Comparison of ENCODE assay signal across 4 cellular contexts in the genomic region with DNA sequence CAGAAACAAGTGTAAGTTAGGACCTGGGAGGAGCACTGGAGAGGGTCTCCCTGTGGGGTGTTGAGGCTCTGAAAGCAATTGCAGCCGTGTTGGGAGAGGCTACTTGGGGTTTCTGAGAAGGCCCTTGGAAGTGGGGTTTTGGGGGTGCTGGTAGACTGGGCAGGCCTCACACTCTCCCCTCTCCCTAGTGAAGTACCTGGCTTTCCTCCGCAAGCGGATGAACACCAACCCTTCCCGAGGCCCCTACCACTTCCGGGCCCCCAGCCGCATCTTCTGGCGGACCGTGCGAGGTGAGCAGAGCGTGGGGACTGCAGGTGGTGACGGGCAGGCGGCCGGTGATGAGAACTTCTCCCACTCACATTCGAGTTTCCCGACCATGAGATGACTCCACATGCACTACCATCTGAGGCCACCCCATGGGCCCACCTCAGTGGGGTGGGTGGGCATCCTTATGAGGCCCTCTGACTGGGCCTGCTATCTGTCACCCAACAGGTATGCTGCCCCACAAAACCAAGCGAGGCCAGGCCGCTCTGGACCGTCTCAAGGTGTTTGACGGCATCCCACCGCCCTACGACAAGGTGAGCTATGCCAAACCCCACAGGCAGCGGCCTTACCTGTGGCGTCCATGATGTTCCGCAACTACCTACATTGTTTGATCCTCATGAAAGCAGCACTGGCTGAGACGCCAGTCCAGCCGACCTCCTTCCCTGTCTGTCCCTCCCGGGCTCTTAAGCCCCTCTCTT. TPM values are rescaled to one million over a fixed set of nuclear protein-coding genes. Genes with fewer than 3 reads are reported as not detected.
DNase-seq lines count a peak whose midpoint lies in the region; ATAC-seq and TF ChIP-seq lines count a peak whose summit lies in the region.

No MANE protein-coding gene starts in this region.

- H3K27me3 ChIP-seq in aorta (ENCODE audit: control insufficient read depth in 1 of 2, insufficient read depth in 2 of 2, low read length in 1 of 2): no peaks in the 10 kb centered on the region

- H3K4me3 ChIP-seq in HFF-Myc (replicated peaks; ENCODE audit: low read depth, low read length) (peak overlapping the region; percentile 100), fibroblast of mammary gland (ENCODE audit: control insufficient read depth, low read depth, low read length) (peak overlapping the region; percentile 100), aorta (ENCODE audit: low read length in 2 of 2) (no peak overlapping the region)

- intact Hi-C loops in aorta (cut with DNase I): loop anchor here in 1 of 2 donors (10.0 kb wide), 1 partner anchor 184 kb away; a partner anchor contains a TSS

- no peaks in the 10 kb centered on the region for H3K9me3 ChIP-seq in aorta (ENCODE audit: control insufficient read depth, low read length)

- H3K36me3 ChIP-seq in aorta (ENCODE audit: control insufficient read depth in 1 of 2, insufficient read depth in 2 of 2, low read length in 1 of 2): peaks cover 0 to 11% of the 10 kb centered on the region in 2 donors

- DNase-seq in HFF-Myc (ENCODE audit: extremely low read depth, low read depth) (no peak), fibroblast of mammary gland (ENCODE audit: low read depth) (no peak), aorta (no peak)

- TF ChIP-seq CTCF in HFF-Myc (IDR thresholded peaks at IDR 0.05; ENCODE audit: low read depth, low read length, missing control alignments): no peak
- no peak for TF ChIP-seq CTCF in fibroblast of mammary gland (conservative IDR thresholded peaks at IDR 0.05; ENCODE audit: control insufficient read depth, insufficient read depth, low read depth, low read length)

- no peaks in the 10 kb centered on the region for H3K4me1 ChIP-seq in aorta (ENCODE audit: control insufficient read depth in 1 of 2, insufficient read depth in 2 of 2, low read length in 2 of 2)

- ATAC-seq in aorta (ENCODE audit: low FRiP score): no peak
- ATAC-seq in GM21526 (IDR thresholded peaks at IDR 0.05; ENCODE audit: low FRiP score, unreplicated experiment): no peak

- 87 to 89% methylated on average over 22 to 27 of the region's 27 CpGs for WGBS in aorta, 2 donors

- H3K27ac ChIP-seq in aorta (ENCODE audit: low read depth in 1 of 2, low read length in 2 of 2): no peak overlapping the region

RNA-seq across cellular contexts. Expression of a gene that starts 3.0 kb away (rescaled TPM):
- 1,000 to 10,000 TPM; 1,716 to 1,917 TPM for total RNA-seq in aorta
- polyA plus RNA-seq in aorta: 1,000 to 10,000 TPM; 3,431 to 4,797 TPM

RNA-seq across cellular contexts. Expression of a gene that starts 5.8 kb away (rescaled TPM):
- 1,000 to 10,000 TPM; 1,366 to 1,509 TPM for total RNA-seq in aorta
- polyA plus RNA-seq in aorta: 1,000 to 10,000 TPM; 4,943 to 7,722 TPM

RNA-seq across cellular contexts. Expression of a gene that starts 16.4 kb away (rescaled TPM):
- 10 to 100 TPM in 1 of 2 donors, 1 to 10 TPM in 1; 6.3 to 17.6 TPM for total RNA-seq in aorta
- polyA plus RNA-seq in aorta: 10 to 100 TPM; 15.9 to 36.0 TPM

RNA-seq across cellular contexts. Expression of a gene that starts 22.0 kb away (rescaled TPM):
- 100 to 1,000 TPM; 204 to 287 TPM for total RNA-seq in aorta
- 100 to 1,000 TPM; 146 to 162 TPM for polyA plus RNA-seq in aorta

RNA-seq across cellular contexts. Expression of a gene that starts 37.3 kb away (rescaled TPM):
- total RNA-seq in aorta: 10 to 100 TPM; 82.6 to 90.2 TPM
- polyA plus RNA-seq in aorta: 100 to 1,000 TPM in 1 of 2 donors, 10 to 100 TPM in 1; 50.5 to 165 TPM

Comparison
In these comparisons a context has a peak if more than half of its experiments do, and no peak if none do; other contexts are left out.
1. H3K4me3 ChIP-seq: peak in HFF-Myc (single experiment) and fibroblast of mammary gland (single experiment); none in aorta (0 of 2).